Comparison of ENCODE assay signal across 25 cellular contexts in genomic region chr3:138573138-138573537, GRCh38.
"Had no signal": no experiment of that assay in that cellular context is flagged by ENCODE, and none has a peak within 500 bp of the region (broad histone marks: within the 10 kb centered on the region; RNA-seq: fewer than 3 reads in every experiment).

No MANE protein-coding gene starts in this region.

- H3K27me3 ChIP-seq: colonic mucosa, dorsolateral prefrontal cortex, esophagus muscularis mucosa, esophagus squamous epithelium, foreskin keratinocyte, gastrocnemius medialis, gastroesophageal sphincter, heart left ventricle, heart right ventricle, hepatocyte had no signal

- H3K4me3 ChIP-seq: colonic mucosa, coronary artery, dorsolateral prefrontal cortex, esophagus muscularis mucosa, esophagus squamous epithelium, gastrocnemius medialis, gastroesophageal sphincter, heart left ventricle, heart right ventricle, hepatocyte had no signal

- H3K27me3 Mint-ChIP-seq: effector memory CD8-positive, alpha-beta T cell had no signal

- H3K4me3 Mint-ChIP-seq: dendritic cell treated with granulocyte-macrophage colony-stimulating factor and Interleukin-4, amounts not matched to agents 40 ng/mL and 50 ng/mL, for 4 days; effector memory CD8-positive, alpha-beta T cell; endodermal cell had no signal

- DNase-seq: colonic mucosa; cortex of kidney; dermis blood vessel endothelial cell; dorsolateral prefrontal cortex; effector CD4-positive, alpha-beta T cell; effector CD8-positive, alpha-beta T cell; effector memory CD4-positive, alpha-beta T cell; effector memory CD8-positive, alpha-beta T cell; endodermal cell; erythroblast; esophagus squamous epithelium; foreskin fibroblast; foreskin keratinocyte; foreskin melanocyte; gastrocnemius medialis; head of caudate nucleus; heart left ventricle; heart right ventricle had no signal

- H3K9me3 ChIP-seq: colonic mucosa, gastrocnemius medialis had no signal

- ATAC-seq: effector memory CD8-positive, alpha-beta T cell; esophagus mucosa; foreskin keratinocyte; gastrocnemius medialis; gastroesophageal sphincter; heart left ventricle; heart right ventricle had no signal

- H3K9me3 Mint-ChIP-seq: effector memory CD8-positive, alpha-beta T cell had no signal

- H3K27ac ChIP-seq: colonic mucosa, coronary artery, dorsolateral prefrontal cortex, epithelial cell of prostate, esophagus muscularis mucosa, esophagus squamous epithelium, foreskin keratinocyte, gastrocnemius medialis, gastroesophageal sphincter, heart left ventricle, heart right ventricle, hepatocyte had no signal

- H3K27ac Mint-ChIP-seq: dendritic cell treated with granulocyte-macrophage colony-stimulating factor and Interleukin-4, amounts not matched to agents 40 ng/mL and 50 ng/mL, for 4 days; endodermal cell had no signal

- H3K4me1 Mint-ChIP-seq: endodermal cell had no signal

- H3K36me3 ChIP-seq: colonic mucosa had no signal

- H3K4me1 ChIP-seq: colonic mucosa, esophagus muscularis mucosa, esophagus squamous epithelium, foreskin keratinocyte, gastrocnemius medialis, gastroesophageal sphincter, heart left ventricle had no signal
